ENCODE assay signal across 8 cellular contexts in genomic region chr13:44989941-44990340, GRCh38. TPM values are rescaled to one million over a fixed set of nuclear protein-coding genes. Genes with fewer than 3 reads are reported as not detected.
DNase-seq lines count a peak whose midpoint lies in the region; ATAC-seq and TF ChIP-seq lines count a peak whose summit lies in the region.

No MANE protein-coding gene starts in this region.

- H3K4me1 ChIP-seq in fibroblast of lung (ENCODE audit: control insufficient read depth, extremely low read depth, insufficient read depth, low read length) (no peaks in the 10 kb centered on the region), ovary (ENCODE audit: insufficient read depth) (peaks cover 15% of the 10 kb centered on the region)

- peak overlapping the region; percentile 88 for H2AFZ ChIP-seq in fibroblast of lung (ENCODE audit: low read length)

- H3K27ac Mint-ChIP-seq in T-cell = peak overlapping the region; percentile 88 to 95

- peak overlapping the region; percentile 85 for H3K4me2 ChIP-seq in fibroblast of lung (ENCODE audit: extremely low read depth, insufficient read depth, low read length)

- TF ChIP-seq POLR2A in ovary (IDR thresholded peaks at IDR 0.05) = no peak

- H3K27ac ChIP-seq in AG04450 (ENCODE audit: low read depth, low read length) = peak overlapping the region; percentile 84
- H3K27ac ChIP-seq in fibroblast of lung (ENCODE audit: insufficient read depth, low read length) = peak overlapping the region; percentile 98
- H3K27ac ChIP-seq in ovary = peak overlapping the region in 1 of 2 donors; percentile 54

- CTCF ChIA-PET in AG04450 (lab: Charles Lee) = interaction anchor here (1.9 kb wide), 1 partner anchor 17 kb away, joined by 6 read pairs; no protein-coding TSS in a partner anchor
- CTCF ChIA-PET in T-cell (lab: Charles Lee) = interaction anchor here in 1 of 2 donors (0.5 to 1.2 kb wide), 3 partner anchors 71 to 506 kb away, joined by 3 to 4 read pairs (median 3); no protein-coding TSS in a partner anchor

- intact Hi-C loops in ovary (cut with DNase I) = no loop called here

- peaks cover 63 to 69% (median 67%) of the 10 kb centered on the region in 3 donors for H3K4me1 Mint-ChIP-seq in T-cell

- H3K79me2 ChIP-seq in fibroblast of lung (ENCODE audit: control insufficient read depth, insufficient read depth, low read length) = peaks cover 63% of the 10 kb centered on the region

- POLR2A ChIA-PET in AG04450 (lab: Yijun Ruan, JAX) = no interaction called here
- POLR2A ChIA-PET in T-cell (lab: Charles Lee) = no interaction called here

- no peaks in the 10 kb centered on the region for H3K27me3 ChIP-seq in AG04450 (ENCODE audit: control insufficient read depth, insufficient read depth, low read length)
- no peaks in the 10 kb centered on the region for H3K27me3 ChIP-seq in fibroblast of lung (ENCODE audit: control insufficient read depth, insufficient read depth, low read length)
- no peaks in the 10 kb centered on the region for H3K27me3 ChIP-seq in ovary

- H3K9me3 ChIP-seq in AG04450 (ENCODE audit: control insufficient read depth, insufficient read depth, low read length) (no peaks in the 10 kb centered on the region; the same call in 1 of the 2 replicates), fibroblast of lung (ENCODE audit: control insufficient read depth, insufficient read depth, low read depth, low read length) (no peaks in the 10 kb centered on the region), ovary (no peaks in the 10 kb centered on the region)

- peaks cover 12% of the 10 kb centered on the region for H3K36me3 Mint-ChIP-seq in T-cell

- WGBS in ovary, 3 donors = 2 to 7% (median 3%) methylated on average over 10 of the region's 10 CpGs

- DNase-seq in AG04450 (ENCODE audit: low read depth, low spot score) (no peak), T-cell (peak in 4 of 34 experiments; percentile 0 to 7 (median 3)), fibroblast of lung (ENCODE audit: low read depth in 2 of 2) (peak in 1 of 2 donors; percentile 18), ovary (no peak), NCI-H187 treated with DMSO at 0.1 percent for 48 hours (lab: John Stamatoyannopoulos, UW) (no peak), NCI-H524 (lab: John Stamatoyannopoulos, UW) (no peak)

- ATAC-seq in GM21825 (IDR thresholded peaks at IDR 0.05; ENCODE audit: unreplicated experiment) = peak; percentile 12
- peak in 3 of 4 experiments; percentile 4 to 17 (median 10) for ATAC-seq in T-cell (replicated peaks in 1 of 4)
- no peak for ATAC-seq in GM18873 (IDR thresholded peaks at IDR 0.05; ENCODE audit: low FRiP score, unreplicated experiment)

- H3K4me3 ChIP-seq in AG04450 (ENCODE audit: low read depth, low read length) = peak overlapping the region; percentile 97
- H3K4me3 ChIP-seq in fibroblast of lung (replicated peaks in 1 of 4; ENCODE audit: control extremely low read depth in 1 of 4, insufficient read depth in 1 of 4, low read depth in 3 of 4, low read length in 4 of 4) = peak overlapping the region; percentile 95 to 99 (median 98)
- H3K4me3 ChIP-seq in ovary = peak overlapping the region; percentile 89

- no peaks in the 10 kb centered on the region for H4K20me1 ChIP-seq in fibroblast of lung (ENCODE audit: control insufficient read depth, extremely low read depth, insufficient read depth, low read length)

- H3K36me3 ChIP-seq in fibroblast of lung (ENCODE audit: control insufficient read depth, insufficient read depth, low read length) (no peaks in the 10 kb centered on the region), ovary (no peaks in the 10 kb centered on the region)

- TF ChIP-seq EP300 in ovary (IDR thresholded peaks at IDR 0.05) = no peak

- TF ChIP-seq CTCF in AG04450 (IDR thresholded peaks at IDR 0.05; ENCODE audit: low read depth, low read length) (no peak), fibroblast of lung (conservative IDR thresholded peaks at IDR 0.05 in 1 of 2, IDR thresholded peaks at IDR 0.05 in 1 of 2; ENCODE audit: low read depth in 1 of 2, low read length in 2 of 2) (no peak), ovary (IDR thresholded peaks at IDR 0.05) (no peak)

- no peaks in the 10 kb centered on the region for H3K9me3 Mint-ChIP-seq in T-cell

- H3K27me3 Mint-ChIP-seq in T-cell = no peaks in the 10 kb centered on the region

- peak overlapping the region; percentile 99 for H3K9ac ChIP-seq in fibroblast of lung (ENCODE audit: insufficient read depth, low read length)

- peak overlapping the region; percentile 96 to 99 (median 98) for H3K4me3 Mint-ChIP-seq in T-cell

RNA-seq across cellular contexts. Expression of gene GPALPP1, which starts 0.6 kb away (rescaled TPM):
- polyA plus RNA-seq in AG04450 (2011; rRNA removed) (24.9 and 30.0 TPM in 2 replicates), fibroblast of lung (21.3 and 21.7 TPM in 2 replicates), ovary (10 to 100 TPM; 17.3 to 31.9 TPM)
- polyA minus RNA-seq in AG04450 (2011; rRNA and poly(A)+ RNA removed) = 14.7 and 19.9 TPM in 2 replicates
- total RNA-seq in T-cell (10 to 100 TPM; 28.0 to 37.8 (median 31.7) TPM), fibroblast of lung (22.1 and 37.7 TPM in 2 replicates), ovary (10 to 100 TPM; 17.5 to 26.3 (median 24.9) TPM)
- polyA plus RNA-seq in fibroblast of lung (2012) = 17.8 and 18.9 TPM in 2 replicates
- polyA minus RNA-seq in fibroblast of lung (ENCODE audit: low replicate concordance) = 2.8 and 4.5 TPM in 2 replicates

RNA-seq across cellular contexts. Expression of gene NUFIP1, which starts 0.7 kb away (rescaled TPM):
- 3.7 and 4.0 TPM in 2 replicates for polyA plus RNA-seq in AG04450 (2011; rRNA removed)
- 1.6 and 2.3 TPM in 2 replicates for polyA minus RNA-seq in AG04450 (2011; rRNA and poly(A)+ RNA removed)
- total RNA-seq in T-cell = 1 to 10 TPM; 3.1 to 4.9 (median 4.0) TPM
- total RNA-seq in fibroblast of lung = 3.3 and 3.5 TPM in 2 replicates
- polyA plus RNA-seq in fibroblast of lung = 5.3 and 7.3 TPM in 2 replicates
- polyA plus RNA-seq in fibroblast of lung (2012) = 4.8 and 7.1 TPM in 2 replicates
- 1.4 and 1.5 TPM in 2 replicates for polyA minus RNA-seq in fibroblast of lung (ENCODE audit: low replicate concordance)
- total RNA-seq in ovary = 1 to 10 TPM; 2.3 to 9.5 (median 6.8) TPM
- polyA plus RNA-seq in ovary = 1 to 10 TPM; 3.6 to 7.4 TPM
